In genomic region chr21:43803558-43804300, GRCh38 we compare ENCODE assay signal across 2 cellular contexts.
TF ChIP-seq lines count a peak whose summit lies in the region.

No MANE protein-coding gene starts in this region.

TF ChIP-seq in HepG2, 621 proteins besides CTCF, POLR2A, EP300 and RAD21:
- TF ChIP-seq ISL2 (CRISPR knock-in tag; IDR thresholded peaks at IDR 0.05) (no peak), AGO2 (optimal IDR thresholded peaks at IDR 0.05; ENCODE audit: low read depth, low read length) (peak; percentile 51)

TF ChIP-seq in H1, 55 proteins besides CTCF, POLR2A, EP300 and RAD21:
- TF ChIP-seq TAF7 (optimal IDR thresholded peaks at IDR 0.05; ENCODE audit: borderline replicate concordance, low read depth, low read length), result no peak
- no peak for TF ChIP-seq RFX5 (IDR thresholded peaks at IDR 0.05; ENCODE audit: borderline replicate concordance, low read depth, low read length)
- no peak for TF ChIP-seq SP4 (IDR thresholded peaks at IDR 0.05; ENCODE audit: low read length)
- no peak for TF ChIP-seq CBX5 (IDR thresholded peaks at IDR 0.05; ENCODE audit: low read depth, low read length)
- no peak for TF ChIP-seq MAX (IDR thresholded peaks at IDR 0.05)
- no peak for TF ChIP-seq TAF1 (IDR thresholded peaks at IDR 0.05; ENCODE audit: low read depth, low read length)
- TF ChIP-seq BRCA1 (IDR thresholded peaks at IDR 0.05; ENCODE audit: low read depth, low read length), result no peak
- no peak for TF ChIP-seq TBP (IDR thresholded peaks at IDR 0.05; ENCODE audit: low read depth, low read length)
- TF ChIP-seq GABPA (IDR thresholded peaks at IDR 0.05; ENCODE audit: borderline replicate concordance, insufficient read depth, low read length), result no peak
- TF ChIP-seq POU5F1 (IDR thresholded peaks at IDR 0.05; ENCODE audit: low read depth, low read length), result no peak
- no peak for TF ChIP-seq TCF12 (IDR thresholded peaks at IDR 0.05; ENCODE audit: low read depth, low read length)
- no peak for TF ChIP-seq GTF2F1 (IDR thresholded peaks at IDR 0.05; ENCODE audit: borderline replicate concordance, low read depth, low read length)
- no peak for TF ChIP-seq FOSL1 (IDR thresholded peaks at IDR 0.05; ENCODE audit: insufficient read depth, low read depth, low read length)
